In the genomic region with DNA sequence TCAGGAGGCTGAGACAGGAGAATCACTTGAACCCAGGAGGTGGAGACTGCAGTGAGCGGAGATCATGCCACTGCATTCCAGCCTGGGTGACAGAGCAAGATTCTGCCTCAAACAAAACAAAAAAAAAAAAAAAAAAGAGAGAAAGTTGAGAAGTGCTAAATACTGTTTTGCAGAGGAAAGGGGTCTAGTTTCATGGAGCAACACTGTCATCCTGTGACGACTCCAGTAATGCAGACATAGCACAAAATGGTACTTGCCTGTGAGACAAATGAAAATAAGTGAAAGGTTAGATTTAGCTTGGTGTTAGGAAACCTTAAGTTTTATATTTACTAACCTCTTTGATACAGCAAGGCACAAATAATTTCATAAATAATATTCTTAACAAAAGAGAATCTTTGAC, we compare ENCODE assay signal across 22 cellular contexts. TPM values are rescaled to one million over a fixed set of nuclear protein-coding genes. Genes with fewer than 3 reads are reported as not detected.
DNase-seq lines count a peak whose midpoint lies in the region; ATAC-seq, FAIRE-seq and TF ChIP-seq lines count a peak whose summit lies in the region.
"Had no signal": no experiment of that assay in that cellular context is flagged by ENCODE, and none has a peak within 500 bp of the region (broad histone marks: within the 10 kb centered on the region; RNA-seq: fewer than 3 reads in every experiment).

No MANE protein-coding gene starts in this region.

- H3K9me3 ChIP-seq in astrocyte (ENCODE audit: insufficient read depth, low read depth, low read length): no peaks in the 10 kb centered on the region
- H3K9me3 ChIP-seq: prostate gland had no signal

- TF ChIP-seq POLR2A in NB4 (IDR thresholded peaks at IDR 0.05; ENCODE audit: extremely low read depth, insufficient read length): no peak

- peaks cover 4% of the 10 kb centered on the region for H3K36me3 Mint-ChIP-seq in astrocyte (ENCODE audit: low read depth, unreplicated experiment)

- peak; percentile 8 for DNase-seq in EH (ENCODE audit: low read depth)
- DNase-seq in NB4 (ENCODE audit: low read depth): peak; percentile 13
- DNase-seq in astrocyte (ENCODE audit: low read depth): no peak
- peak; percentile 30 for DNase-seq in fibroblast of peridontal ligament (ENCODE audit: extremely low read depth)
- no peak for DNase-seq in medulla oblongata (ENCODE audit: extremely low spot score)
- DNase-seq: CD4-positive, alpha-beta memory T cell; DMS79 treated with DMSO at 0.1 percent for 48 hours; effector CD4-positive, alpha-beta T cell; H7; naive thymus-derived CD8-positive, alpha-beta T cell; NCI-H1417 treated with DMSO at 0.1 percent for 48 hours; stimulated activated CD4-positive, alpha-beta T cell treated with anti-CD3 and anti-CD28 coated beads, Interleukin-4, amount 100 ng/mL, for 24 hours; T-helper 1 cell had no signal

- H3K36me3 ChIP-seq in astrocyte (ENCODE audit: insufficient read depth, low read length): no peaks in the 10 kb centered on the region
- H3K36me3 ChIP-seq: prostate gland had no signal

- H3K9me3 Mint-ChIP-seq in astrocyte (ENCODE audit: unreplicated experiment): no peaks in the 10 kb centered on the region
- H3K9me3 Mint-ChIP-seq: CD4-positive, alpha-beta memory T cell had no signal

- H3K27me3 ChIP-seq in astrocyte (ENCODE audit: insufficient read depth, low read length): no peaks in the 10 kb centered on the region
- H3K27me3 ChIP-seq: cardiac muscle cell had no signal

- no peak for TF ChIP-seq CTCF in NB4 (IDR thresholded peaks at IDR 0.05; ENCODE audit: low read depth, low read length)
- TF ChIP-seq CTCF in astrocyte (IDR thresholded peaks at IDR 0.05; ENCODE audit: insufficient read depth, low read depth, low read length): peak; percentile 11

- H3K9ac ChIP-seq in astrocyte (ENCODE audit: low read length): no peak overlapping the region
- H3K9ac ChIP-seq: KMS-11 had no signal

- no peaks in the 10 kb centered on the region for H3K27me3 Mint-ChIP-seq in astrocyte (ENCODE audit: low read depth, unreplicated experiment)
- H3K27me3 Mint-ChIP-seq: CD4-positive, alpha-beta memory T cell; naive thymus-derived CD8-positive, alpha-beta T cell had no signal

- peaks cover 7% of the 10 kb centered on the region for H3K4me1 Mint-ChIP-seq in astrocyte (ENCODE audit: low read depth, unreplicated experiment)
- H3K4me1 Mint-ChIP-seq: CD4-positive, alpha-beta memory T cell had no signal

- H3K27ac ChIP-seq in astrocyte (ENCODE audit: low read depth, low read length): no peak overlapping the region
- H3K27ac ChIP-seq: cardiac muscle cell, KMS-11, prostate gland had no signal

- peaks cover 9% of the 10 kb centered on the region for H3K4me1 ChIP-seq in astrocyte (ENCODE audit: insufficient read depth, low read length)
- H3K4me1 ChIP-seq: prostate gland had no signal

- no peak overlapping the region for H2AFZ ChIP-seq in astrocyte (ENCODE audit: low read depth, low read length)

- no peak overlapping the region for H3K4me3 ChIP-seq in NB4 (ENCODE audit: low read depth, low read length)
- H3K4me3 ChIP-seq in astrocyte (ENCODE audit: insufficient read depth, low read depth, low read length): no peak overlapping the region
- H3K4me3 ChIP-seq: cardiac muscle cell, prostate gland, smooth muscle cell had no signal

- no peaks in the 10 kb centered on the region for H3K79me2 ChIP-seq in astrocyte (ENCODE audit: insufficient read depth, low read length)

- H3K4me3 Mint-ChIP-seq in astrocyte (ENCODE audit: unreplicated experiment): no peak overlapping the region
- H3K4me3 Mint-ChIP-seq: naive thymus-derived CD8-positive, alpha-beta T cell had no signal

- no peak overlapping the region for H3K27ac Mint-ChIP-seq in astrocyte (ENCODE audit: unreplicated experiment)
- H3K27ac Mint-ChIP-seq: CD4-positive, alpha-beta memory T cell; naive thymus-derived CD8-positive, alpha-beta T cell had no signal

- no peaks in the 10 kb centered on the region for H4K20me1 ChIP-seq in astrocyte (ENCODE audit: insufficient read depth, low read length)

- ATAC-seq in HG02623 (IDR thresholded peaks at IDR 0.05; ENCODE audit: unreplicated experiment) (no peak), HG03175 (IDR thresholded peaks at IDR 0.05; ENCODE audit: unreplicated experiment) (no peak), GM19023 (IDR thresholded peaks at IDR 0.05; ENCODE audit: unreplicated experiment) (no peak)
- ATAC-seq: naive thymus-derived CD8-positive, alpha-beta T cell had no signal

- FAIRE-seq in astrocyte (lab: Jason Lieb, UNC): no peak
- FAIRE-seq: GM18507, islet of Langerhans had no signal

- H3K4me2 ChIP-seq in astrocyte (ENCODE audit: low read length): no peak overlapping the region
- H3K4me2 ChIP-seq: KMS-11, smooth muscle cell had no signal

RNA-seq across cellular contexts. Expression of a gene that starts 29.7 kb away (rescaled TPM):
- total RNA-seq in astrocyte: 6.3 and 6.9 TPM in 2 replicates

Comparison
In these comparisons a context has a peak if more than half of its experiments do, and no peak if none do; other contexts are left out.
1. DNase-seq: peak in EH (single experiment), NB4 (single experiment) and fibroblast of peridontal ligament (single experiment); none in astrocyte (single experiment) and medulla oblongata (single experiment).